In the genomic region with DNA sequence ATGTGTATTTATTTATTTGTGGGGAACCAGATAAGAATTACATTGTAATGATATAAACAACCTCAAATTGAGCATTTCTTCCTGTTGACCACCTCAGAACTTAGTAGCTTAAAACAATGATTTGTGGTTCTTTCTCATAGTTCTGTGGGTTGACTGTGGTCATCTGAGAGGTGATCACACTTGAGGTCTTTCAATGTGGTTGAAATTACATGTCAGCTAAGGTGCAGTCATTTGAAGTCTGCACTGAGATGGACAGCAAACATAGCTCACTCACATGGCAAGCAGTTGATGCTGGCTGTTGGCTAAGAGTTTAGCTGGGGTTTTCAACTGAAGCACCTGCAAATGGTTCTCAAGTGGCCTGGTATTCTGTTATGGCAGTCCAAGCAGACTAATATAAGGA, we compare ENCODE assay signal across 28 cellular contexts.
"Had no signal": no experiment of that assay in that cellular context is flagged by ENCODE, and none has a peak within 500 bp of the region (broad histone marks: within the 10 kb centered on the region; RNA-seq: fewer than 3 reads in every experiment).

No MANE protein-coding gene starts in this region.

- ATAC-seq: activated CD8-positive, alpha-beta T cell treated with anti-CD3 and anti-CD28 coated beads for 36 hours; activated naive CD4-positive, alpha-beta T cell treated with anti-CD3 and anti-CD28 coated beads, Interleukin-2, amount 50 U/mL, for 72 hours; activated T-cell treated with anti-CD3 and anti-CD28 coated beads, Interleukin-2, amount 50 U/mL, for 4 hours; activated T-cell treated with anti-CD3 and anti-CD28 coated beads, Interleukin-2, amount 50 U/mL, for 72 hours; activated T-helper 17 cell treated with anti-CD3 and anti-CD28 coated beads, Interleukin-2, amount 50 U/mL, for 72 hours had no signal

- DNase-seq: activated B cell treated with CpG ODN at 0.5 μM for 24 hours; activated CD4-positive, alpha-beta memory T cell treated with anti-CD3 and anti-CD28 coated beads for 36 hours; activated CD4-positive, alpha-beta T cell treated with anti-CD3 and anti-CD28 coated beads for 4 hours; activated CD4-positive, alpha-beta T cell treated with anti-CD3 and anti-CD28 coated beads, Interleukin-2, amount 10 ng/mL, durations not matched to agents 24 days and 14 days; activated CD4-positive, alpha-beta T cell treated with anti-CD3 and anti-CD28 coated beads, Interleukin-2, amount 50 U/mL, for 1 hour; activated CD4-positive, alpha-beta T cell treated with anti-CD3 and anti-CD28 coated beads, Interleukin-2, amount 50 U/mL, for 4 hours; activated CD4-positive, CD25-positive, alpha-beta regulatory T cell treated with anti-CD3 and anti-CD28 coated beads, Interleukin-2, amount 50 U/mL, for 72 hours; activated CD8-positive, alpha-beta memory T cell treated with anti-CD3 and anti-CD28 coated beads, Interleukin-2, amount 50 U/mL, for 4 hours; activated CD8-positive, alpha-beta T cell treated with anti-CD3 and anti-CD28 coated beads for 36 hours; activated effector memory CD4-positive, alpha-beta T cell treated with anti-CD3 and anti-CD28 coated beads, Interleukin-2, amount 50 U/mL, for 16 hours; activated gamma-delta T cell treated with Interleukin-2 at 50 U/mL for 16 hours; activated naive CD4-positive, alpha-beta T cell; activated naive CD4-positive, alpha-beta T cell treated with anti-CD3 and anti-CD28 coated beads for 36 hours; activated naive CD4-positive, alpha-beta T cell treated with anti-CD3 and anti-CD28 coated beads, Interleukin-2, amount 50 U/mL, for 16 hours; activated naive CD8-positive, alpha-beta T cell treated with anti-CD3 and anti-CD28 coated beads for 36 hours; activated T-cell treated with anti-CD3 and anti-CD28 coated beads for 4 hours; activated T-cell treated with anti-CD3 and anti-CD28 coated beads, Interleukin-2, amount 50 U/mL, for 1 hour; activated T-cell treated with anti-CD3 and anti-CD28 coated beads, Interleukin-2, amount 50 U/mL, for 4 hours; activated T-cell treated with anti-CD3 and anti-CD28 coated beads, Interleukin-2, amount 50 U/mL, for 72 hours; adrenal gland; amniotic stem cell; aorta; caudate nucleus; cerebellar nuclear complex; T-helper 9 cell had no signal

- H3K4me3 ChIP-seq: adrenal gland, cardiac muscle cell had no signal
